Comparison of ENCODE assay signal across 9 cellular contexts in the genomic region with DNA sequence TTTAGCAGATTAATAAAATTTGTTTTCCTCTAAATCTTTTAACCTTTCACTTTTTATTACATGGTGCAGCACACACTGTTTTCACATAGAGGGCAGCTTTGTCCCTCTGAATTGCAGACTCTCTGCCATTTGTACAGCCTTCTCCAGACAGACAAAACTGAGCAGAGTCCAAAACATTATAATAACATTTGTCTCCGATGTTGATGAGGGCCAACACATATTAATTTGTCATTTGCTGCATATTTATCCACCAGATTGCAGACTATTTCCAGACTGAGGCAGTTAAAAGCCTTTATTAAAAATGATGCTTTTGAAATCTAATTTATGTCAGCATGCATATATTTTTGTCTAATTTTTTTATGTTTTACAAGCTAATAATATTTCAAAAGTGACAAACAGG.
DNase-seq lines count a peak whose midpoint lies in the region; ATAC-seq and TF ChIP-seq lines count a peak whose summit lies in the region.
"Had no signal": no experiment of that assay in that cellular context is flagged by ENCODE, and none has a peak within 500 bp of the region (broad histone marks: within the 10 kb centered on the region; RNA-seq: fewer than 3 reads in every experiment).

No MANE protein-coding gene starts in this region.

- DNase-seq in D341Med (ENCODE audit: low spot score) (peak; percentile 35), NCI-H1105 treated with DMSO at 0.1 percent for 48 hours (lab: John Stamatoyannopoulos, UW) (peak; percentile 40), astrocyte of the spinal cord (ENCODE audit: low read depth, low spot score) (peak; percentile 55), left kidney (ENCODE audit: low read depth, low spot score) (peak; percentile 66), tibial artery (no peak), Peyer's patch (no peak)
- DNase-seq: NCI-H345 had no signal

- in situ Hi-C loops in astrocyte of the spinal cord (cut with HindIII; ENCODE audit: low sequenced_read_pairs), result no loop called here

- H3K36me3 ChIP-seq in tibial artery (no peaks in the 10 kb centered on the region), Peyer's patch (no peaks in the 10 kb centered on the region)

- H3K27ac ChIP-seq in tibial artery, result no peak overlapping the region
- no peak overlapping the region for H3K27ac ChIP-seq in Peyer's patch

- TF ChIP-seq CTCF in astrocyte of the spinal cord (IDR thresholded peaks at IDR 0.05; ENCODE audit: low read depth, low read length) (peak; percentile 59), tibial artery (IDR thresholded peaks at IDR 0.05) (no peak), Peyer's patch (IDR thresholded peaks at IDR 0.05) (no peak)

- TF ChIP-seq POLR2A in Peyer's patch (IDR thresholded peaks at IDR 0.05), result no peak

- H3K4me3 ChIP-seq in astrocyte of the spinal cord (ENCODE audit: low read depth, low read length), result no peak overlapping the region
- no peak overlapping the region for H3K4me3 ChIP-seq in tibial artery
- no peak overlapping the region for H3K4me3 ChIP-seq in Peyer's patch

- intact Hi-C loops in tibial artery (cut with DNase I; ENCODE audit: low total_unique reads), result no loop called here

- H3K4me1 ChIP-seq in tibial artery, result no peaks in the 10 kb centered on the region
- H3K4me1 ChIP-seq in Peyer's patch, result no peaks in the 10 kb centered on the region

- H3K27me3 ChIP-seq in tibial artery, result no peaks in the 10 kb centered on the region
- no peaks in the 10 kb centered on the region for H3K27me3 ChIP-seq in Peyer's patch

- H3K9me3 ChIP-seq in tibial artery, result no peaks in the 10 kb centered on the region
- no peaks in the 10 kb centered on the region for H3K9me3 ChIP-seq in Peyer's patch

- ATAC-seq in GM18873 (IDR thresholded peaks at IDR 0.05; ENCODE audit: low FRiP score, unreplicated experiment) (no peak), GM21717 (IDR thresholded peaks at IDR 0.05; ENCODE audit: unreplicated experiment) (no peak)

Comparison
In these comparisons a context has a peak if more than half of its experiments do, and no peak if none do; other contexts are left out.
1. DNase-seq: peak in D341Med (single experiment), NCI-H1105 treated with DMSO at 0.1 percent for 48 hours (single experiment), astrocyte of the spinal cord (single experiment) and left kidney (single experiment); none in tibial artery (0 of 2) and Peyer's patch (0 of 3).